8 cellular contexts compared by ENCODE assay signal in genomic region chr22:29266564-29267461, GRCh38. TPM values are rescaled to one million over a fixed set of nuclear protein-coding genes. Genes with fewer than 3 reads are reported as not detected.
A peak's percentile ranks its signal among the peaks of the same experiment; 100 is the strongest.
DNase-seq lines count a peak whose midpoint lies in the region; ATAC-seq and TF ChIP-seq lines count a peak whose summit lies in the region.

No MANE protein-coding gene starts in this region.

- intact Hi-C loops in HCT116 (cut with micrococcal nuclease) (no loop called here), esophagus squamous epithelium (cut with DNase I) (no loop called here)

- TF ChIP-seq POLR2A in HCT116 (IDR thresholded peaks at IDR 0.05; ENCODE audit: borderline replicate concordance, extremely low read depth, insufficient read depth, insufficient read length) (no peak), esophagus squamous epithelium (IDR thresholded peaks at IDR 0.05) (no peak)

- peak overlapping the region; percentile 99 for H4K8ac ChIP-seq in trophoblast cell (ENCODE audit: low read depth, low read length)

- peak overlapping the region; percentile 98 for H3K4ac ChIP-seq in trophoblast cell (ENCODE audit: low read depth, low read length)

- H2AFZ ChIP-seq in HCT116 (ENCODE audit: low read depth, low read length, poor library complexity, severe bottlenecking) (no peak overlapping the region), trophoblast cell (ENCODE audit: insufficient read depth, low read length, poor library complexity) (peak overlapping the region; percentile 90)

- H2BK120ac ChIP-seq in trophoblast cell (ENCODE audit: insufficient read depth, low read length, poor library complexity), result peak overlapping the region; percentile 100

- peak overlapping the region; percentile 49 for H2AK5ac ChIP-seq in trophoblast cell (ENCODE audit: low read length)

- H3K23ac ChIP-seq in trophoblast cell (ENCODE audit: low read length), result no peak overlapping the region

- peak overlapping the region; percentile 95 for H3K18ac ChIP-seq in trophoblast cell (ENCODE audit: low read length)

- H3K27me3 ChIP-seq in HCT116 (ENCODE audit: insufficient read depth, low read length) (no peaks in the 10 kb centered on the region), esophagus squamous epithelium (no peaks in the 10 kb centered on the region), trophoblast cell (ENCODE audit: insufficient read depth, low read length) (no peaks in the 10 kb centered on the region)

- H3K14ac ChIP-seq in trophoblast cell (ENCODE audit: low read length), result peak overlapping the region; percentile 98

- H2BK5ac ChIP-seq in trophoblast cell (ENCODE audit: low read depth, low read length, poor library complexity), result peak overlapping the region; percentile 100

- WGBS in esophagus squamous epithelium, 2 donors, result 18 to 67% methylated on average over 1 to 12 of the region's 13 CpGs
- no CpG with 5 or more reads among the region's 13 CpGs for WGBS in trophoblast cell (ENCODE audit: extremely low coverage, insufficient coverage, insufficient read length)

- H4K20me1 ChIP-seq in HCT116 (ENCODE audit: insufficient read depth), result peaks cover 30% of the 10 kb centered on the region; the same call in 1 of the 2 replicates

- no TSS peak for BruUV-seq in HCT116 (replicated peaks; lab: Mats Ljungman, UMichigan)

- ATAC-seq in HCT116 (peak; percentile 14), SK-N-SH treated with all-trans-retinoic acid at 6 μM for 48 hours (peak; percentile 19), HG03039 (IDR thresholded peaks at IDR 0.05; ENCODE audit: unreplicated experiment) (no peak)

- peak overlapping the region; percentile 100 for H4K91ac ChIP-seq in trophoblast cell (ENCODE audit: low read depth, low read length)

- H3K27ac ChIP-seq in HCT116 (ENCODE audit: low read depth, low read length) (peak overlapping the region; percentile 91), esophagus squamous epithelium (peak overlapping the region; percentile 97 to 99 (median 99)), trophoblast cell (ENCODE audit: low read depth, low read length) (no peak overlapping the region)

- no peak for DNase-seq in HCT116 (ENCODE audit: low read depth, low spot score)
- DNase-seq in esophagus squamous epithelium (lab: John Stamatoyannopoulos, UW), result no peak
- DNase-seq in trophoblast cell, result no peak
- no peak for DNase-seq in HCEC 1CT
- DNase-seq in NCI-H2029 (lab: John Stamatoyannopoulos, UW), result no peak
- no peak for DNase-seq in COLO668 (lab: John Stamatoyannopoulos, UW; ENCODE audit: unreplicated experiment)

- H3K9me2 ChIP-seq in HCT116 (ENCODE audit: insufficient read depth), result no peaks in the 10 kb centered on the region

- H3K4me3 ChIP-seq in HCT116 (replicated peaks in 1 of 2; ENCODE audit: low read depth in 1 of 2, low read length in 2 of 2) (peak overlapping the region; percentile 58 to 91), esophagus squamous epithelium (peak overlapping the region; percentile 79 to 97 (median 88)), trophoblast cell (ENCODE audit: low read depth, low read length) (peak overlapping the region; percentile 90)

- peaks cover 66% of the 10 kb centered on the region for H3K79me2 ChIP-seq in HCT116 (ENCODE audit: insufficient read depth, low read length)
- peaks cover 37% of the 10 kb centered on the region for H3K79me2 ChIP-seq in trophoblast cell (ENCODE audit: control insufficient read depth, insufficient read depth, low read length, poor library complexity)

- H3K9ac ChIP-seq in HCT116 (ENCODE audit: low read length), result peak overlapping the region; percentile 99
- H3K9ac ChIP-seq in trophoblast cell (ENCODE audit: low read length), result peak overlapping the region; percentile 77

- H3K9me3 ChIP-seq in HCT116 (ENCODE audit: control insufficient read depth in 1 of 2, insufficient read depth in 1 of 2, low read depth in 1 of 2, low read length in 2 of 2), result no peaks in the 10 kb centered on the region
- no peaks in the 10 kb centered on the region for H3K9me3 ChIP-seq in esophagus squamous epithelium
- no peaks in the 10 kb centered on the region for H3K9me3 ChIP-seq in trophoblast cell (ENCODE audit: insufficient read depth, low read depth, low read length)

- H4K12ac ChIP-seq in trophoblast cell (ENCODE audit: low read depth, low read length), result peak overlapping the region; percentile 97

- POLR2A ChIA-PET in HCT116 (lab: Charles Lee), result no interaction called here

- H3K36me3 ChIP-seq in HCT116 (ENCODE audit: control insufficient read depth in 1 of 2, insufficient read depth in 2 of 2, low read length in 2 of 2) (peaks cover 24 to 50% of the 10 kb centered on the region in 2 experiments), esophagus squamous epithelium (peaks cover 5 to 41% (median 9%) of the 10 kb centered on the region in 3 donors), trophoblast cell (ENCODE audit: control insufficient read depth in 1 of 2, insufficient read depth in 2 of 2, low read length in 2 of 2) (peaks cover 17 to 22% of the 10 kb centered on the region in 2 experiments)

- no peak for TF ChIP-seq RAD21 in HCT116 (IDR thresholded peaks at IDR 0.05; ENCODE audit: low read depth)

- H3K4me1 ChIP-seq in HCT116 (ENCODE audit: control insufficient read depth in 1 of 2, insufficient read depth in 2 of 2, low read length in 2 of 2), result peaks cover 15 to 31% of the 10 kb centered on the region in 2 experiments
- H3K4me1 ChIP-seq in esophagus squamous epithelium, result peaks cover 15 to 52% (median 31%) of the 10 kb centered on the region in 3 donors
- H3K4me1 ChIP-seq in trophoblast cell (ENCODE audit: control insufficient read depth in 1 of 2, insufficient read depth in 2 of 2, low read length in 2 of 2), result peaks cover 9 to 15% of the 10 kb centered on the region in 2 experiments

- TF ChIP-seq CTCF in HCT116 (IDR thresholded peaks at IDR 0.05 in 2 of 3, conservative IDR thresholded peaks at IDR 0.05 in 1 of 3; ENCODE audit: borderline replicate concordance in 1 of 3, insufficient read depth in 1 of 3, low read depth in 2 of 3, low read length in 2 of 3), result no peak
- no peak for TF ChIP-seq CTCF in esophagus squamous epithelium (IDR thresholded peaks at IDR 0.05)

- RAD21 ChIA-PET in HCT116 (lab: Charles Lee; ENCODE audit: low non-redundant PET in 1 of 2, low total read pairs in 2 of 2, uncharacterized antibody in 2 of 2, unreplicated experiment in 2 of 2), result no interaction called here

- peak overlapping the region; percentile 100 for H3K4me2 ChIP-seq in HCT116 (ENCODE audit: low read length)
- peak overlapping the region; percentile 91 for H3K4me2 ChIP-seq in trophoblast cell (ENCODE audit: low read length)

- H2BK12ac ChIP-seq in trophoblast cell (ENCODE audit: low read length), result no peak overlapping the region

- H3K79me1 ChIP-seq in trophoblast cell (ENCODE audit: low read length), result peaks cover 22% of the 10 kb centered on the region

- CTCF ChIA-PET in HCT116 (lab: Charles Lee), result no interaction called here

TF ChIP-seq in HCT116, 20 proteins besides CTCF, POLR2A, EP300 and RAD21:
- TF ChIP-seq SP1 (IDR thresholded peaks at IDR 0.05; ENCODE audit: low read depth), result no peak
- TF ChIP-seq EZH2 (IDR thresholded peaks at IDR 0.05), result no peak
- TF ChIP-seq CBX3 (IDR thresholded peaks at IDR 0.05; ENCODE audit: low read depth), result no peak
- TF ChIP-seq EGR1 (IDR thresholded peaks at IDR 0.05; ENCODE audit: low read depth), result no peak
- TF ChIP-seq SIN3A (IDR thresholded peaks at IDR 0.05; ENCODE audit: low read depth), result no peak
- TF ChIP-seq CEBPB (IDR thresholded peaks at IDR 0.05; ENCODE audit: low read depth), result no peak
- TF ChIP-seq EZH2phosphoT487 (IDR thresholded peaks at IDR 0.05; ENCODE audit: borderline replicate concordance), result no peak
- TF ChIP-seq POLR2AphosphoS5 (IDR thresholded peaks at IDR 0.05; ENCODE audit: low read depth, low read length), result no peak

TF ChIP-seq in SK-N-SH treated with all-trans-retinoic acid at 6 μM for 48 hours, 23 proteins besides CTCF, POLR2A, EP300 and RAD21 (continues in another document):
- no peak for TF ChIP-seq ISL1 (CRISPR knock-in tag; IDR thresholded peaks at IDR 0.05)
- no peak for TF ChIP-seq ZNF8 (CRISPR knock-in tag; IDR thresholded peaks at IDR 0.05)
- TF ChIP-seq ZFP30 (CRISPR knock-in tag; IDR thresholded peaks at IDR 0.05), result no peak
- TF ChIP-seq ZNF70 (CRISPR knock-in tag; IDR thresholded peaks at IDR 0.05), result peak; percentile 34; the same call in 1 of the 2 replicates
- TF ChIP-seq CSDC2 (CRISPR knock-in tag; IDR thresholded peaks at IDR 0.05), result no peak
- no peak for TF ChIP-seq RARB (CRISPR knock-in tag; IDR thresholded peaks at IDR 0.05)
- TF ChIP-seq ZFP3 (CRISPR knock-in tag; IDR thresholded peaks at IDR 0.05), result peak; percentile 99
- no peak for TF ChIP-seq CSRNP3 (CRISPR knock-in tag; IDR thresholded peaks at IDR 0.05)

RNA-seq across cellular contexts. Expression of gene RHBDD3, which starts 1.0 kb away (rescaled TPM):
- total RNA-seq in HCT116 (2021; ENCODE audit: unreplicated experiment) (30.2 TPM), esophagus squamous epithelium (10 to 100 TPM; 14.3 to 28.2 (median 20.1) TPM)
- polyA plus RNA-seq in HCT116 (2012), result 17.0 and 17.4 TPM in 2 replicates
- 25.9 and 28.0 TPM in 2 replicates for polyA plus RNA-seq in trophoblast cell (2013)

RNA-seq across cellular contexts. Expression of gene EWSR1, which starts 1.3 kb away (rescaled TPM):
- total RNA-seq in HCT116 (2021; ENCODE audit: unreplicated experiment) (335 TPM), esophagus squamous epithelium (100 to 1,000 TPM; 124 to 217 (median 174) TPM)
- 335 and 364 TPM in 2 replicates for polyA plus RNA-seq in HCT116 (2012)
- polyA plus RNA-seq in trophoblast cell (2013), result 256 and 260 TPM in 2 replicates

RNA-seq across cellular contexts. Expression of gene GAS2L1, which starts 39.6 kb away (rescaled TPM):
- 29.4 TPM for total RNA-seq in HCT116 (2021; ENCODE audit: unreplicated experiment)
- 21.6 and 22.7 TPM in 2 replicates for polyA plus RNA-seq in HCT116 (2012)
- 10 to 100 TPM; 26.9 to 52.1 (median 36.9) TPM for total RNA-seq in esophagus squamous epithelium
- polyA plus RNA-seq in trophoblast cell (2013), result 14.6 and 14.7 TPM in 2 replicates

RNA-seq across cellular contexts. Expression of gene RASL10A, which starts 48.7 kb away (rescaled TPM):
- total RNA-seq in HCT116 (2021; ENCODE audit: unreplicated experiment), result 0.96 TPM
- 0.70 and 0.73 TPM in 2 replicates for polyA plus RNA-seq in HCT116 (2012)
- 1 to 10 TPM in 1 of 4 donors, under 1 TPM in 2, not detected in 1; 0.38 to 3.5 (median 0.75) TPM for total RNA-seq in esophagus squamous epithelium
- polyA plus RNA-seq in trophoblast cell (2013), result 1.1 and 1.2 TPM in 2 replicates
